ENCODE assay signal across 8 cellular contexts in genomic region chr1:28507646-28508434, GRCh38. TPM values are rescaled to one million over a fixed set of nuclear protein-coding genes. Genes with fewer than 3 reads are reported as not detected.
DNase-seq lines count a peak whose midpoint lies in the region; ATAC-seq, FAIRE-seq and TF ChIP-seq lines count a peak whose summit lies in the region.

No MANE protein-coding gene starts in this region.

- no peaks in the 10 kb centered on the region for H3K27me3 Mint-ChIP-seq in CD4-positive, alpha-beta T cell
- no peaks in the 10 kb centered on the region for H3K27me3 Mint-ChIP-seq in nephron progenitor cell (ENCODE audit: low read depth, poor library complexity)

- FAIRE-seq in bronchial epithelial cell (lab: Jason Lieb, UNC), result no peak

- peak overlapping the region; percentile 88 for H3K27ac Mint-ChIP-seq in CD4-positive, alpha-beta T cell
- H3K27ac Mint-ChIP-seq in nephron progenitor cell, result peak overlapping the region; percentile 97

- H3K4me3 ChIP-seq in MG63 (peak overlapping the region; percentile 96), bronchial epithelial cell (ENCODE audit: low read depth, low read length) (peak overlapping the region; percentile 90)

- CTCF ChIA-PET in CD4-positive, alpha-beta T cell (lab: Charles Lee), result interaction anchor here (1.0 to 2.9 kb wide), 5 partner anchors 11 to 229 kb away, joined by 3 to 12 read pairs (median 4); partner anchors contain the start of gene YTHDF2

- H3K36me3 Mint-ChIP-seq in CD4-positive, alpha-beta T cell (ENCODE audit: low read depth), result peaks cover 73% of the 10 kb centered on the region
- peaks cover 51% of the 10 kb centered on the region for H3K36me3 Mint-ChIP-seq in nephron progenitor cell (ENCODE audit: low read depth)

- H3K9me3 ChIP-seq in CD4-positive, alpha-beta T cell (ENCODE audit: control insufficient read depth, low read length), result no peaks in the 10 kb centered on the region
- no peaks in the 10 kb centered on the region; the same call in 1 of the 2 replicates for H3K9me3 ChIP-seq in MG63

- H3K4me3 Mint-ChIP-seq in CD4-positive, alpha-beta T cell, result peak overlapping the region; percentile 94
- H3K4me3 Mint-ChIP-seq in nephron progenitor cell, result peak overlapping the region; percentile 98

- H3K4me1 Mint-ChIP-seq in CD4-positive, alpha-beta T cell (ENCODE audit: low read depth), result peaks cover 65% of the 10 kb centered on the region
- H3K4me1 Mint-ChIP-seq in nephron progenitor cell, result peaks cover 44% of the 10 kb centered on the region

- intact Hi-C loops in CD4-positive, alpha-beta T cell (cut with DNase I, micrococcal nuclease), result loop anchor here (1.0 to 5.0 kb wide), 6 partner anchors 44 to 261 kb away; partner anchors contain the start of genes YTHDF2 (in 2 of the 2), TAF12 (in 1 of the 2) and TRNAU1AP (in 1 of the 2)

- H3K27me3 ChIP-seq in CD4-positive, alpha-beta T cell (ENCODE audit: control insufficient read depth, insufficient read depth, low read length), result no peaks in the 10 kb centered on the region
- H3K27me3 ChIP-seq in MG63 (0 out of 2 replicates have a peak, but pooled peaks cover 2% of the 10 kb centered on the region), bronchial epithelial cell (ENCODE audit: control insufficient read depth, insufficient read depth, low read length) (no peaks in the 10 kb centered on the region)

- POLR2A ChIA-PET in CD4-positive, alpha-beta T cell (lab: Charles Lee), result interaction anchor here (0.9 to 7.0 kb wide), 7 partner anchors 9 to 406 kb away, joined by 5 to 111 read pairs (median 16); partner anchors contain the start of genes EPB41, MED18, RNU11 and TRNAU1AP

- DNase-seq in CD4-positive, alpha-beta T cell, result no peak
- no peak for DNase-seq in MG63
- DNase-seq in bronchial epithelial cell (ENCODE audit: low read depth), result no peak
- DNase-seq in nephron progenitor cell, result no peak
- DNase-seq in H4 (ENCODE audit: low spot score), result no peak
- DNase-seq in GM03348 (ENCODE audit: low spot score), result no peak

- H3K36me3 ChIP-seq in MG63 (peaks cover 65% of the 10 kb centered on the region), bronchial epithelial cell (ENCODE audit: control insufficient read depth, insufficient read depth, low read length) (peaks cover 29% of the 10 kb centered on the region)

- no peak for ATAC-seq in CD4-positive, alpha-beta T cell (ENCODE audit: poor library complexity)
- ATAC-seq in GM19324 (IDR thresholded peaks at IDR 0.05; ENCODE audit: low FRiP score, unreplicated experiment) (no peak), GM21717 (IDR thresholded peaks at IDR 0.05; ENCODE audit: unreplicated experiment) (no peak)

- no peak for TF ChIP-seq CTCF in CD4-positive, alpha-beta T cell (IDR thresholded peaks at IDR 0.05)
- TF ChIP-seq CTCF in bronchial epithelial cell (IDR thresholded peaks at IDR 0.05; ENCODE audit: insufficient read depth, low read length, severe bottlenecking), result no peak
- no peak for TF ChIP-seq CTCF in nephron progenitor cell (IDR thresholded peaks at IDR 0.05)

- peak overlapping the region; percentile 61 for H3K27ac ChIP-seq in CD4-positive, alpha-beta T cell (ENCODE audit: low read depth, low read length)

- H3K9me3 Mint-ChIP-seq in CD4-positive, alpha-beta T cell, result no peaks in the 10 kb centered on the region
- H3K9me3 Mint-ChIP-seq in nephron progenitor cell, result peaks cover 6% of the 10 kb centered on the region

RNA-seq across cellular contexts. Expression of gene RCC1, which starts 2.0 kb away (rescaled TPM):
- 1 to 10 TPM; 8.5 to 9.9 TPM for total RNA-seq in CD4-positive, alpha-beta T cell
- 116 and 153 TPM in 2 replicates for total RNA-seq in MG63 (2014; rRNA removed; shearing (Covaris generic); ENCODE audit: low replicate concordance)
- total RNA-seq in bronchial epithelial cell, result 55.9 and 122 TPM in 2 replicates
- 63.2 and 65.6 TPM in 2 replicates for total RNA-seq in H4 (2014; rRNA removed; shearing (Covaris generic))

RNA-seq across cellular contexts. Expression of gene TRNAU1AP, which starts 45.0 kb away (rescaled TPM):
- total RNA-seq in CD4-positive, alpha-beta T cell, result 10 to 100 TPM; 21.4 to 24.2 TPM
- 9.7 and 11.2 TPM in 2 replicates for total RNA-seq in MG63 (2014; rRNA removed; shearing (Covaris generic); ENCODE audit: low replicate concordance)
- total RNA-seq in bronchial epithelial cell, result 23.2 and 23.3 TPM in 2 replicates
- 25.6 and 25.8 TPM in 2 replicates for total RNA-seq in H4 (2014; rRNA removed; shearing (Covaris generic))
